1 cellular context compared by ENCODE assay signal in the genomic region with DNA sequence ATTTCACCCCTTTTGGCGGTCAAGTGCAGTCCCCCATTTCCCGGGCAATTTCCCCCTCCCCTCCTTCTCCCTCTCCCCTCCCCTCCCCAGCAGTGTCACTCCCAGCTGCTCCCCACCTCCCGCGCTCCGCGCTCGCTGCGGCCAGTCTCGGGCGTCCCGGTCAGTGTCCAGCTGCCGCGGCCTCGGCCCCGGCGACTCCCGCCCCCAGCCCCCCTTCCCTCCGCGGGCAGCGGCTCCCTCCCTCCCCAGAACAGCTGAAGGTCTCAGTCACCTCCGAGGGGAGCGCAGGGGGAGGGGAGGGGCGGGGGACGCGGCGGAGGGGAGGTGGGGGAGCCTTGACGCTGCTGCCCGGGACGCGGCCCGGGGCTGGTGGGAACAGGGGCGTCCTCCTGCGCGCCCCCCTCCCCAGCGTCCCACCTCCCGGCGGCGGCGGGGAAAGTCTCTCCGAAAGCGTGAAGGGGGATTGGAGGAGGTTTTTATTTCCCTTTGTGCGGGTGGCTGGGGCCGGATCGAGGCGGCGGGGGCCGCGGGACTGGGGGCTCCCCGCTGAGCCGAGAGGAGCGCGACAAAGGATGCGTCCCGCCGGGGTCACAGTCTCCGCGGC.
TF ChIP-seq lines count a peak whose summit lies in the region.

A gene with protein sequence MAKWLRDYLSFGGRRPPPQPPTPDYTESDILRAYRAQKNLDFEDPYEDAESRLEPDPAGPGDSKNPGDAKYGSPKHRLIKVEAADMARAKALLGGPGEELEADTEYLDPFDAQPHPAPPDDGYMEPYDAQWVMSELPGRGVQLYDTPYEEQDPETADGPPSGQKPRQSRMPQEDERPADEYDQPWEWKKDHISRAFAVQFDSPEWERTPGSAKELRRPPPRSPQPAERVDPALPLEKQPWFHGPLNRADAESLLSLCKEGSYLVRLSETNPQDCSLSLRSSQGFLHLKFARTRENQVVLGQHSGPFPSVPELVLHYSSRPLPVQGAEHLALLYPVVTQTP (plus strand): TSS at position 341 of the 604 bp plus-strand sequence. CDS start 798 bp downstream, outside the sequence.

TF ChIP-seq in liver, 16 proteins besides CTCF, POLR2A, EP300 and RAD21:
- TF ChIP-seq NR2F2 (IDR thresholded peaks at IDR 0.05), result no peak
- TF ChIP-seq, protein P1, sequence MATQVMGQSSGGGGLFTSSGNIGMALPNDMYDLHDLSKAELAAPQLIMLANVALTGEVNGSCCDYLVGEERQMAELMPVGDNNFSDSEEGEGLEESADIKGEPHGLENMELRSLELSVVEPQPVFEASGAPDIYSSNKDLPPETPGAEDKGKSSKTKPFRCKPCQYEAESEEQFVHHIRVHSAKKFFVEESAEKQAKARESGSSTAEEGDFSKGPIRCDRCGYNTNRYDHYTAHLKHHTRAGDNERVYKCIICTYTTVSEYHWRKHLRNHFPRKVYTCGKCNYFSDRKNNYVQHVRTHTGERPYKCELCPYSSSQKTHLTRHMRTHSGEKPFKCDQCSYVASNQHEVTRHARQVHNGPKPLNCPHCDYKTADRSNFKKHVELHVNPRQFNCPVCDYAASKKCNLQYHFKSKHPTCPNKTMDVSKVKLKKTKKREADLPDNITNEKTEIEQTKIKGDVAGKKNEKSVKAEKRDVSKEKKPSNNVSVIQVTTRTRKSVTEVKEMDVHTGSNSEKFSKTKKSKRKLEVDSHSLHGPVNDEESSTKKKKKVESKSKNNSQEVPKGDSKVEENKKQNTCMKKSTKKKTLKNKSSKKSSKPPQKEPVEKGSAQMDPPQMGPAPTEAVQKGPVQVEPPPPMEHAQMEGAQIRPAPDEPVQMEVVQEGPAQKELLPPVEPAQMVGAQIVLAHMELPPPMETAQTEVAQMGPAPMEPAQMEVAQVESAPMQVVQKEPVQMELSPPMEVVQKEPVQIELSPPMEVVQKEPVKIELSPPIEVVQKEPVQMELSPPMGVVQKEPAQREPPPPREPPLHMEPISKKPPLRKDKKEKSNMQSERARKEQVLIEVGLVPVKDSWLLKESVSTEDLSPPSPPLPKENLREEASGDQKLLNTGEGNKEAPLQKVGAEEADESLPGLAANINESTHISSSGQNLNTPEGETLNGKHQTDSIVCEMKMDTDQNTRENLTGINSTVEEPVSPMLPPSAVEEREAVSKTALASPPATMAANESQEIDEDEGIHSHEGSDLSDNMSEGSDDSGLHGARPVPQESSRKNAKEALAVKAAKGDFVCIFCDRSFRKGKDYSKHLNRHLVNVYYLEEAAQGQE (IDR thresholded peaks at IDR 0.05), result no peak
- no peak for TF ChIP-seq TAF1 (conservative IDR thresholded peaks at IDR 0.05)
- no peak for TF ChIP-seq FOXA1 (IDR thresholded peaks at IDR 0.05)
- TF ChIP-seq, protein P2, sequence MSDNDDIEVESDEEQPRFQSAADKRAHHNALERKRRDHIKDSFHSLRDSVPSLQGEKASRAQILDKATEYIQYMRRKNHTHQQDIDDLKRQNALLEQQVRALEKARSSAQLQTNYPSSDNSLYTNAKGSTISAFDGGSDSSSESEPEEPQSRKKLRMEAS (IDR thresholded peaks at IDR 0.05), result no peak
- TF ChIP-seq, protein P3, sequence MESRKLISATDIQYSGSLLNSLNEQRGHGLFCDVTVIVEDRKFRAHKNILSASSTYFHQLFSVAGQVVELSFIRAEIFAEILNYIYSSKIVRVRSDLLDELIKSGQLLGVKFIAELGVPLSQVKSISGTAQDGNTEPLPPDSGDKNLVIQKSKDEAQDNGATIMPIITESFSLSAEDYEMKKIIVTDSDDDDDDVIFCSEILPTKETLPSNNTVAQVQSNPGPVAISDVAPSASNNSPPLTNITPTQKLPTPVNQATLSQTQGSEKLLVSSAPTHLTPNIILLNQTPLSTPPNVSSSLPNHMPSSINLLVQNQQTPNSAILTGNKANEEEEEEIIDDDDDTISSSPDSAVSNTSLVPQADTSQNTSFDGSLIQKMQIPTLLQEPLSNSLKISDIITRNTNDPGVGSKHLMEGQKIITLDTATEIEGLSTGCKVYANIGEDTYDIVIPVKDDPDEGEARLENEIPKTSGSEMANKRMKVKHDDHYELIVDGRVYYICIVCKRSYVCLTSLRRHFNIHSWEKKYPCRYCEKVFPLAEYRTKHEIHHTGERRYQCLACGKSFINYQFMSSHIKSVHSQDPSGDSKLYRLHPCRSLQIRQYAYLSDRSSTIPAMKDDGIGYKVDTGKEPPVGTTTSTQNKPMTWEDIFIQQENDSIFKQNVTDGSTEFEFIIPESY (IDR thresholded peaks at IDR 0.05), result no peak
- TF ChIP-seq SP1 (IDR thresholded peaks at IDR 0.05), result no peak
- TF ChIP-seq, protein P4, sequence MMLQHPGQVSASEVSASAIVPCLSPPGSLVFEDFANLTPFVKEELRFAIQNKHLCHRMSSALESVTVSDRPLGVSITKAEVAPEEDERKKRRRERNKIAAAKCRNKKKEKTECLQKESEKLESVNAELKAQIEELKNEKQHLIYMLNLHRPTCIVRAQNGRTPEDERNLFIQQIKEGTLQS (IDR thresholded peaks at IDR 0.05), result no peak
- no peak for TF ChIP-seq RXRA (IDR thresholded peaks at IDR 0.05)
- TF ChIP-seq FOXA2 (IDR thresholded peaks at IDR 0.05), result no peak
- TF ChIP-seq YY1 (IDR thresholded peaks at IDR 0.05), result no peak
- TF ChIP-seq HNF4A (conservative IDR thresholded peaks at IDR 0.05), result no peak
- TF ChIP-seq JUND (IDR thresholded peaks at IDR 0.05), result no peak
- no peak for TF ChIP-seq HNF4G (IDR thresholded peaks at IDR 0.05)
- TF ChIP-seq EGR1 (IDR thresholded peaks at IDR 0.05; ENCODE audit: low read depth in 2 of 2), result no peak
- no peak for TF ChIP-seq GABPA (IDR thresholded peaks at IDR 0.05 in 1 of 2, conservative IDR thresholded peaks at IDR 0.05 in 1 of 2)
